Comparison of ENCODE assay signal across 19 cellular contexts in the genomic region with DNA sequence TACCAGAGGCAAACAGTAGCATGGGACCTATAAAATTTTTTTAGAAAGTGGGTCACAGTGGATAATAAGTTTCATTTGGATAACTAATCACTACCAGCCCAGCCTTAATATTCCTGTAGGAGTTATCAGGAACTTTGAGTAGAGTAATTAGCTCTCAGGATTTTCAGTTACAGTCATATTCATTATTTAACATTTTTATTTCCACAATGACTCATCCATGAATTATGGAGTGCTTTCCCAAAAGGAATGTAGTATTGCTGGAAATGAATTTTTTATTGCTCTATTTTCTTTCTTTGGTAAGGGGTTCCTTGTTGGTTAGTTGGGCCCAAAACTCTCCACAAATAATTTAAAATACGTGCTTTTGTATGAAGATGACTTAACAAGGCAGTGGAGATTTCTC. TPM values are rescaled to one million over a fixed set of nuclear protein-coding genes. Genes with fewer than 3 reads are reported as not detected.
A peak's percentile ranks its signal among the peaks of the same experiment; 100 is the strongest.
DNase-seq lines count a peak whose midpoint lies in the region; ATAC-seq, FAIRE-seq and TF ChIP-seq lines count a peak whose summit lies in the region.
"Had no signal": no experiment of that assay in that cellular context is flagged by ENCODE, and none has a peak within 500 bp of the region (broad histone marks: within the 10 kb centered on the region; RNA-seq: fewer than 3 reads in every experiment).

No MANE protein-coding gene starts in this region.

- H3K27me3 Mint-ChIP-seq in HFFc6 (ENCODE audit: insufficient read depth) (no peaks in the 10 kb centered on the region), astrocyte (ENCODE audit: low read depth, unreplicated experiment) (no peaks in the 10 kb centered on the region)
- H3K27me3 Mint-ChIP-seq: B cell had no signal

- peak overlapping the region; percentile 19; the same call in 1 of the 2 replicates for H3K27ac Mint-ChIP-seq in HFFc6
- no peak overlapping the region for H3K27ac Mint-ChIP-seq in astrocyte (ENCODE audit: unreplicated experiment)
- H3K27ac Mint-ChIP-seq: B cell; T-helper 1 cell treated with Interleukin-12 subunit alpha and Interleukin-12 subunit beta and Interleukin-4 antibody, amounts not matched to agents 30 μg/mL and 1 μg/mL, for 36 hours had no signal

- H3K36me3 ChIP-seq in ACC112 (ENCODE audit: insufficient read depth, low read length) (peaks cover 4% of the 10 kb centered on the region), astrocyte (ENCODE audit: insufficient read depth, low read length) (no peaks in the 10 kb centered on the region), testis (ENCODE audit: low read depth, missing control alignments) (no peaks in the 10 kb centered on the region)
- H3K36me3 ChIP-seq: neutrophil had no signal

- H4K20me1 ChIP-seq in astrocyte (ENCODE audit: insufficient read depth, low read length), result peaks cover 5% of the 10 kb centered on the region

- TF ChIP-seq CTCF in HFFc6 (IDR thresholded peaks at IDR 0.05), result no peak
- no peak for TF ChIP-seq CTCF in astrocyte (IDR thresholded peaks at IDR 0.05; ENCODE audit: insufficient read depth, low read depth, low read length)
- no peak for TF ChIP-seq CTCF in testis (IDR thresholded peaks at IDR 0.05)

- H3K9me3 ChIP-seq in astrocyte (ENCODE audit: insufficient read depth, low read depth, low read length), result no peaks in the 10 kb centered on the region
- H3K9me3 ChIP-seq in testis, result no peaks in the 10 kb centered on the region
- H3K9me3 ChIP-seq: neutrophil had no signal

- H3K9me3 Mint-ChIP-seq in HFFc6 (no peaks in the 10 kb centered on the region), astrocyte (ENCODE audit: unreplicated experiment) (no peaks in the 10 kb centered on the region)
- H3K9me3 Mint-ChIP-seq: T-helper 1 cell treated with Interleukin-12 subunit alpha and Interleukin-12 subunit beta and Interleukin-4 antibody, amounts not matched to agents 30 μg/mL and 1 μg/mL, for 36 hours had no signal

- H3K27ac ChIP-seq in ACC112 (ENCODE audit: low read depth, low read length), result peak overlapping the region; percentile 34
- no peak overlapping the region for H3K27ac ChIP-seq in astrocyte (ENCODE audit: low read depth, low read length)
- H3K27ac ChIP-seq in testis, result no peak overlapping the region
- H3K27ac ChIP-seq: neutrophil had no signal

- H3K79me2 ChIP-seq in ACC112 (ENCODE audit: control insufficient read depth, insufficient read depth, low read length, unreplicated experiment), result peaks cover 34% of the 10 kb centered on the region
- H3K79me2 ChIP-seq in astrocyte (ENCODE audit: insufficient read depth, low read length), result peaks cover 36% of the 10 kb centered on the region

- 89 to 93% methylated on average over 1 of the region's 1 CpG for WGBS in testis, 2 donors

- H3K36me3 Mint-ChIP-seq in HFFc6 (ENCODE audit: low read depth), result peaks cover 14% of the 10 kb centered on the region; the same call in 1 of the 2 replicates
- peaks cover 2% of the 10 kb centered on the region for H3K36me3 Mint-ChIP-seq in astrocyte (ENCODE audit: low read depth, unreplicated experiment)

- H3K4me1 ChIP-seq in ACC112 (ENCODE audit: control insufficient read depth, insufficient read depth, low read length, unreplicated experiment), result peaks cover 14% of the 10 kb centered on the region
- H3K4me1 ChIP-seq in astrocyte (ENCODE audit: insufficient read depth, low read length), result peaks cover 9% of the 10 kb centered on the region
- H3K4me1 ChIP-seq in testis, result no peaks in the 10 kb centered on the region

- no peak overlapping the region for H2AFZ ChIP-seq in ACC112 (ENCODE audit: low read length, unreplicated experiment)
- no peak overlapping the region for H2AFZ ChIP-seq in astrocyte (ENCODE audit: low read depth, low read length)

- no peaks in the 10 kb centered on the region for H3K27me3 ChIP-seq in ACC112 (ENCODE audit: insufficient read depth, low read length)
- no peaks in the 10 kb centered on the region for H3K27me3 ChIP-seq in astrocyte (ENCODE audit: insufficient read depth, low read length)
- no peaks in the 10 kb centered on the region for H3K27me3 ChIP-seq in testis
- H3K27me3 ChIP-seq: neutrophil had no signal

- TF ChIP-seq POLR2A in testis (IDR thresholded peaks at IDR 0.05), result no peak

- no peak overlapping the region for H3K9ac ChIP-seq in astrocyte (ENCODE audit: low read length)

- H3K4me1 Mint-ChIP-seq in HFFc6 (ENCODE audit: low read depth) (peaks cover 45% of the 10 kb centered on the region), astrocyte (ENCODE audit: low read depth, unreplicated experiment) (peaks cover 9% of the 10 kb centered on the region)

- ATAC-seq in HG02623 (IDR thresholded peaks at IDR 0.05; ENCODE audit: unreplicated experiment), result no peak

- H3K4me3 ChIP-seq in ACC112 (ENCODE audit: low read depth, low read length) (peak overlapping the region; percentile 18; the same call in 1 of the 2 replicates), astrocyte (ENCODE audit: insufficient read depth, low read depth, low read length) (no peak overlapping the region), testis (no peak overlapping the region)

- no peak overlapping the region for H3K4me3 Mint-ChIP-seq in HFFc6
- no peak overlapping the region for H3K4me3 Mint-ChIP-seq in astrocyte (ENCODE audit: unreplicated experiment)
- H3K4me3 Mint-ChIP-seq: B cell; T-helper 1 cell treated with Interleukin-12 subunit alpha and Interleukin-12 subunit beta and Interleukin-4 antibody, amounts not matched to agents 30 μg/mL and 1 μg/mL, for 36 hours had no signal

- peak; percentile 30 for DNase-seq in HFFc6
- DNase-seq in astrocyte (ENCODE audit: low read depth), result peak; percentile 55
- peak; percentile 59 for DNase-seq in hepatic stellate cell (ENCODE audit: low spot score)
- no peak for DNase-seq in testis
- DNase-seq in activated CD4-positive, alpha-beta T cell treated with anti-CD3 and anti-CD28 coated beads for 1 hour, result no peak
- DNase-seq in occipital lobe (lab: John Stamatoyannopoulos, UW), result no peak
- DNase-seq: activated CD4-positive, alpha-beta T cell treated with anti-CD3 and anti-CD28 coated beads for 48 hours; activated T-cell treated with anti-CD3 and anti-CD28 coated beads, Interleukin-2, amount 50 U/mL, for 48 hours; anterior cingulate cortex; NCI-H1105; NCI-H446; stimulated activated CD4-positive, alpha-beta T cell treated with anti-CD3 and anti-CD28 coated beads, Interleukin-12 subunit alpha, Interleukin-12 subunit beta, amount 100 ng/mL, for 4 hours; trophoblast cell had no signal

- H3K4me2 ChIP-seq in astrocyte (ENCODE audit: low read length), result peak overlapping the region; percentile 13

- intact Hi-C loops in testis (cut with DNase I; ENCODE audit: low total_unique reads), result no loop called here

- FAIRE-seq in astrocyte (lab: Jason Lieb, UNC), result no peak
- FAIRE-seq: H1 had no signal

RNA-seq across cellular contexts. Expression of a gene that starts 53.7 kb away (rescaled TPM):
- 10 to 100 TPM; 44.1 to 48.9 (median 47.9) TPM for total RNA-seq in HFFc6 (2021; fragmentation: NEBNext Ultra II Directional; extraction: Animal tissue kit (Norgen Biotek cat#: 25700))
- total RNA-seq in astrocyte (60.2 and 67.1 TPM in 2 replicates), testis (100 to 1,000 TPM; 106 to 109 TPM), occipital lobe (119 TPM)
- 25.8 TPM for polyA plus RNA-seq in testis (ENCODE audit: insufficient read depth, low read depth, low replicate concordance)

Comparison
In these comparisons a context has a peak if more than half of its experiments do, and no peak if none do; other contexts are left out.
1. DNase-seq: peak in HFFc6 (single experiment), astrocyte (single experiment) and hepatic stellate cell (single experiment); none in testis (single experiment), activated CD4-positive, alpha-beta T cell treated with anti-CD3 and anti-CD28 coated beads for 1 hour (single experiment) and occipital lobe (single experiment).